ENCODE assay signal across 1 cellular context in the genomic region with DNA sequence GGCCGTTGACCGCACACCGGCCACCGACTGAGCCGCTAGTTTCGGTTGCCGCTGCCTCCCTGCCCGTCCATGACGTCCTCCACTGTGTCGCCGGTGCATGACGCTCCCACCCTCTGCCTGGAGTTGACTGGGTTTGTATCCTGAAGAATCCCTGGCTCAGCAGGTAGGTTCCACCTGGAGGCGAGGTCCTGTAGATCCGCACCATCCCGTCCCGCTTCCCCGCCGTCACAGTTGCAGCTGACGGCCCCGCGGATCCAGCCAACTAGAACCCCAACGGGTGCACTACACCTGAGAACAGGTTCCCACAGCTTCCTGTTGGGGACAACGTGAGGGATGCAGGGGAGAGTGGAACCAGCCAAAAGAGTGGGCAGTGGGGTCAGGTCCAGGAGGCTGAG.
TF ChIP-seq lines count a peak whose summit lies in the region.

No MANE protein-coding gene starts in this region.

TF ChIP-seq in K562, 482 proteins besides CTCF, POLR2A, EP300 and RAD21 (continued from another document and continues in another):
- TF ChIP-seq, protein P1, sequence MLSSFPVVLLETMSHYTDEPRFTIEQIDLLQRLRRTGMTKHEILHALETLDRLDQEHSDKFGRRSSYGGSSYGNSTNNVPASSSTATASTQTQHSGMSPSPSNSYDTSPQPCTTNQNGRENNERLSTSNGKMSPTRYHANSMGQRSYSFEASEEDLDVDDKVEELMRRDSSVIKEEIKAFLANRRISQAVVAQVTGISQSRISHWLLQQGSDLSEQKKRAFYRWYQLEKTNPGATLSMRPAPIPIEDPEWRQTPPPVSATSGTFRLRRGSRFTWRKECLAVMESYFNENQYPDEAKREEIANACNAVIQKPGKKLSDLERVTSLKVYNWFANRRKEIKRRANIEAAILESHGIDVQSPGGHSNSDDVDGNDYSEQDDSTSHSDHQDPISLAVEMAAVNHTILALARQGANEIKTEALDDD (IDR thresholded peaks at IDR 0.05) = no peak
- TF ChIP-seq SNIP1 (IDR thresholded peaks at IDR 0.05; ENCODE audit: low read depth) = no peak
- TF ChIP-seq KDM1A (IDR thresholded peaks at IDR 0.05) = no peak
- no peak for TF ChIP-seq MAFG (tag; conservative IDR thresholded peaks at IDR 0.05)
- TF ChIP-seq HDGF (IDR thresholded peaks at IDR 0.05) = no peak
- no peak for TF ChIP-seq GATA2 (CRISPR knock-in tag; IDR thresholded peaks at IDR 0.05)
- TF ChIP-seq SIN3A (IDR thresholded peaks at IDR 0.05; ENCODE audit: borderline replicate concordance in 2 of 2, control insufficient read depth in 1 of 2, low read depth in 2 of 2, low read length in 2 of 2) = peak in 1 of 2 experiments; percentile 62; a peak in 3 of 4 replicates
- no peak for TF ChIP-seq CBX2 (IDR thresholded peaks at IDR 0.05; ENCODE audit: insufficient read depth, low read length, poor library complexity, severe bottlenecking)
- TF ChIP-seq FOXJ3 (CRISPR knock-in tag; IDR thresholded peaks at IDR 0.05) = no peak
- TF ChIP-seq, protein P2, sequence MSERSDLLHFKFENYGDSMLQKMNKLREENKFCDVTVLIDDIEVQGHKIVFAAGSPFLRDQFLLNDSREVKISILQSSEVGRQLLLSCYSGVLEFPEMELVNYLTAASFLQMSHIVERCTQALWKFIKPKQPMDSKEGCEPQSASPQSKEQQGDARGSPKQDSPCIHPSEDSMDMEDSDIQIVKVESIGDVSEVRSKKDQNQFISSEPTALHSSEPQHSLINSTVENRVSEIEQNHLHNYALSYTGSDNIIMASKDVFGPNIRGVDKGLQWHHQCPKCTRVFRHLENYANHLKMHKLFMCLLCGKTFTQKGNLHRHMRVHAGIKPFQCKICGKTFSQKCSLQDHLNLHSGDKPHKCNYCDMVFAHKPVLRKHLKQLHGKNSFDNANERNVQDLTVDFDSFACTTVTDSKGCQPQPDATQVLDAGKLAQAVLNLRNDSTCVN (CRISPR knock-in tag; IDR thresholded peaks at IDR 0.05) = no peak
- TF ChIP-seq, protein P3, sequence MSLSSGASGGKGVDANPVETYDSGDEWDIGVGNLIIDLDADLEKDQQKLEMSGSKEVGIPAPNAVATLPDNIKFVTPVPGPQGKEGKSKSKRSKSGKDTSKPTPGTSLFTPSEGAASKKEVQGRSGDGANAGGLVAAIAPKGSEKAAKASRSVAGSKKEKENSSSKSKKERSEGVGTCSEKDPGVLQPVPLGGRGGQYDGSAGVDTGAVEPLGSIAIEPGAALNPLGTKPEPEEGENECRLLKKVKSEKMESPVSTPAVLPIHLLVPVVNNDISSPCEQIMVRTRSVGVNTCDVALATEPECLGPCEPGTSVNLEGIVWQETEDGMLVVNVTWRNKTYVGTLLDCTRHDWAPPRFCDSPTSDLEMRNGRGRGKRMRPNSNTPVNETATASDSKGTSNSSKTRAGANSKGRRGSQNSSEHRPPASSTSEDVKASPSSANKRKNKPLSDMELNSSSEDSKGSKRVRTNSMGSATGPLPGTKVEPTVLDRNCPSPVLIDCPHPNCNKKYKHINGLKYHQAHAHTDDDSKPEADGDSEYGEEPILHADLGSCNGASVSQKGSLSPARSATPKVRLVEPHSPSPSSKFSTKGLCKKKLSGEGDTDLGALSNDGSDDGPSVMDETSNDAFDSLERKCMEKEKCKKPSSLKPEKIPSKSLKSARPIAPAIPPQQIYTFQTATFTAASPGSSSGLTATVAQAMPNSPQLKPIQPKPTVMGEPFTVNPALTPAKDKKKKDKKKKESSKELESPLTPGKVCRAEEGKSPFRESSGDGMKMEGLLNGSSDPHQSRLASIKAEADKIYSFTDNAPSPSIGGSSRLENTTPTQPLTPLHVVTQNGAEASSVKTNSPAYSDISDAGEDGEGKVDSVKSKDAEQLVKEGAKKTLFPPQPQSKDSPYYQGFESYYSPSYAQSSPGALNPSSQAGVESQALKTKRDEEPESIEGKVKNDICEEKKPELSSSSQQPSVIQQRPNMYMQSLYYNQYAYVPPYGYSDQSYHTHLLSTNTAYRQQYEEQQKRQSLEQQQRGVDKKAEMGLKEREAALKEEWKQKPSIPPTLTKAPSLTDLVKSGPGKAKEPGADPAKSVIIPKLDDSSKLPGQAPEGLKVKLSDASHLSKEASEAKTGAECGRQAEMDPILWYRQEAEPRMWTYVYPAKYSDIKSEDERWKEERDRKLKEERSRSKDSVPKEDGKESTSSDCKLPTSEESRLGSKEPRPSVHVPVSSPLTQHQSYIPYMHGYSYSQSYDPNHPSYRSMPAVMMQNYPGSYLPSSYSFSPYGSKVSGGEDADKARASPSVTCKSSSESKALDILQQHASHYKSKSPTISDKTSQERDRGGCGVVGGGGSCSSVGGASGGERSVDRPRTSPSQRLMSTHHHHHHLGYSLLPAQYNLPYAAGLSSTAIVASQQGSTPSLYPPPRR (CRISPR knock-in tag; IDR thresholded peaks at IDR 0.05; ENCODE audit: borderline replicate concordance) = no peak
- TF ChIP-seq, protein P4, sequence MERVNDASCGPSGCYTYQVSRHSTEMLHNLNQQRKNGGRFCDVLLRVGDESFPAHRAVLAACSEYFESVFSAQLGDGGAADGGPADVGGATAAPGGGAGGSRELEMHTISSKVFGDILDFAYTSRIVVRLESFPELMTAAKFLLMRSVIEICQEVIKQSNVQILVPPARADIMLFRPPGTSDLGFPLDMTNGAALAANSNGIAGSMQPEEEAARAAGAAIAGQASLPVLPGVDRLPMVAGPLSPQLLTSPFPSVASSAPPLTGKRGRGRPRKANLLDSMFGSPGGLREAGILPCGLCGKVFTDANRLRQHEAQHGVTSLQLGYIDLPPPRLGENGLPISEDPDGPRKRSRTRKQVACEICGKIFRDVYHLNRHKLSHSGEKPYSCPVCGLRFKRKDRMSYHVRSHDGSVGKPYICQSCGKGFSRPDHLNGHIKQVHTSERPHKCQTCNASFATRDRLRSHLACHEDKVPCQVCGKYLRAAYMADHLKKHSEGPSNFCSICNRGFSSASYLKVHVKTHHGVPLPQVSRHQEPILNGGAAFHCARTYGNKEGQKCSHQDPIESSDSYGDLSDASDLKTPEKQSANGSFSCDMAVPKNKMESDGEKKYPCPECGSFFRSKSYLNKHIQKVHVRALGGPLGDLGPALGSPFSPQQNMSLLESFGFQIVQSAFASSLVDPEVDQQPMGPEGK (CRISPR knock-in tag; IDR thresholded peaks at IDR 0.05; ENCODE audit: borderline replicate concordance) = no peak
- TF ChIP-seq HNRNPLL (IDR thresholded peaks at IDR 0.05; ENCODE audit: low read depth, low read length, poor library complexity, severe bottlenecking) = no peak
- no peak for TF ChIP-seq ZNF184 (CRISPR knock-in tag; IDR thresholded peaks at IDR 0.05)
- TF ChIP-seq GTF2F1 (IDR thresholded peaks at IDR 0.05; ENCODE audit: low read depth, low read length) = no peak
- TF ChIP-seq NBN (IDR thresholded peaks at IDR 0.05; ENCODE audit: low read depth) = no peak
- TF ChIP-seq, protein P5, sequence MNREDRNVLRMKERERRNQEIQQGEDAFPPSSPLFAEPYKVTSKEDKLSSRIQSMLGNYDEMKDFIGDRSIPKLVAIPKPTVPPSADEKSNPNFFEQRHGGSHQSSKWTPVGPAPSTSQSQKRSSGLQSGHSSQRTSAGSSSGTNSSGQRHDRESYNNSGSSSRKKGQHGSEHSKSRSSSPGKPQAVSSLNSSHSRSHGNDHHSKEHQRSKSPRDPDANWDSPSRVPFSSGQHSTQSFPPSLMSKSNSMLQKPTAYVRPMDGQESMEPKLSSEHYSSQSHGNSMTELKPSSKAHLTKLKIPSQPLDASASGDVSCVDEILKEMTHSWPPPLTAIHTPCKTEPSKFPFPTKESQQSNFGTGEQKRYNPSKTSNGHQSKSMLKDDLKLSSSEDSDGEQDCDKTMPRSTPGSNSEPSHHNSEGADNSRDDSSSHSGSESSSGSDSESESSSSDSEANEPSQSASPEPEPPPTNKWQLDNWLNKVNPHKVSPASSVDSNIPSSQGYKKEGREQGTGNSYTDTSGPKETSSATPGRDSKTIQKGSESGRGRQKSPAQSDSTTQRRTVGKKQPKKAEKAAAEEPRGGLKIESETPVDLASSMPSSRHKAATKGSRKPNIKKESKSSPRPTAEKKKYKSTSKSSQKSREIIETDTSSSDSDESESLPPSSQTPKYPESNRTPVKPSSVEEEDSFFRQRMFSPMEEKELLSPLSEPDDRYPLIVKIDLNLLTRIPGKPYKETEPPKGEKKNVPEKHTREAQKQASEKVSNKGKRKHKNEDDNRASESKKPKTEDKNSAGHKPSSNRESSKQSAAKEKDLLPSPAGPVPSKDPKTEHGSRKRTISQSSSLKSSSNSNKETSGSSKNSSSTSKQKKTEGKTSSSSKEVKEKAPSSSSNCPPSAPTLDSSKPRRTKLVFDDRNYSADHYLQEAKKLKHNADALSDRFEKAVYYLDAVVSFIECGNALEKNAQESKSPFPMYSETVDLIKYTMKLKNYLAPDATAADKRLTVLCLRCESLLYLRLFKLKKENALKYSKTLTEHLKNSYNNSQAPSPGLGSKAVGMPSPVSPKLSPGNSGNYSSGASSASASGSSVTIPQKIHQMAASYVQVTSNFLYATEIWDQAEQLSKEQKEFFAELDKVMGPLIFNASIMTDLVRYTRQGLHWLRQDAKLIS (CRISPR knock-in tag; IDR thresholded peaks at IDR 0.05) = peak; percentile 64; the same call in 1 of the 2 replicates
- TF ChIP-seq, protein P6, sequence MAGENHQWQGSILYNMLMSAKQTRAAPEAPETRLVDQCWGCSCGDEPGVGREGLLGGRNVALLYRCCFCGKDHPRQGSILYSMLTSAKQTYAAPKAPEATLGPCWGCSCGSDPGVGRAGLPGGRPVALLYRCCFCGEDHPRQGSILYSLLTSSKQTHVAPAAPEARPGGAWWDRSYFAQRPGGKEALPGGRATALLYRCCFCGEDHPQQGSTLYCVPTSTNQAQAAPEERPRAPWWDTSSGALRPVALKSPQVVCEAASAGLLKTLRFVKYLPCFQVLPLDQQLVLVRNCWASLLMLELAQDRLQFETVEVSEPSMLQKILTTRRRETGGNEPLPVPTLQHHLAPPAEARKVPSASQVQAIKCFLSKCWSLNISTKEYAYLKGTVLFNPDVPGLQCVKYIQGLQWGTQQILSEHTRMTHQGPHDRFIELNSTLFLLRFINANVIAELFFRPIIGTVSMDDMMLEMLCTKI (IDR thresholded peaks at IDR 0.05; ENCODE audit: partially characterized antibody) = no peak
- TF ChIP-seq BMI1 (IDR thresholded peaks at IDR 0.05; ENCODE audit: low read length) = no peak
- no peak for TF ChIP-seq RBM22 (IDR thresholded peaks at IDR 0.05; ENCODE audit: low read depth, low read length, poor library complexity, severe bottlenecking)
- no peak for TF ChIP-seq NUFIP1 (IDR thresholded peaks at IDR 0.05; ENCODE audit: partially characterized antibody)
- TF ChIP-seq RBBP5 (IDR thresholded peaks at IDR 0.05; ENCODE audit: borderline replicate concordance, insufficient read depth, low read length, poor library complexity, severe bottlenecking) = peak; percentile 98
- TF ChIP-seq HCFC1 (IDR thresholded peaks at IDR 0.05; ENCODE audit: low read depth, low read length) = peak; percentile 3; the same call in 1 of the 2 replicates
- TF ChIP-seq ETS2 (tag; IDR thresholded peaks at IDR 0.05; ENCODE audit: borderline replicate concordance, poor library complexity, severe bottlenecking) = no peak
- TF ChIP-seq ZNF717 (CRISPR knock-in tag; IDR thresholded peaks at IDR 0.05) = no peak
- TF ChIP-seq ZNF134 (CRISPR knock-in tag; conservative IDR thresholded peaks at IDR 0.05) = no peak
- peak; percentile 62; the same call in 1 of the 2 replicates for TF ChIP-seq GABPA (tag; conservative IDR thresholded peaks at IDR 0.05; ENCODE audit: low read depth)
- no peak for TF ChIP-seq ZNF696 (CRISPR knock-in tag; conservative IDR thresholded peaks at IDR 0.05)
- no peak for TF ChIP-seq ZNF41 (CRISPR knock-in tag; conservative IDR thresholded peaks at IDR 0.05)
- no peak for TF ChIP-seq COPS2 (conservative IDR thresholded peaks at IDR 0.05)
- TF ChIP-seq MEF2A (IDR thresholded peaks at IDR 0.05; ENCODE audit: control insufficient read depth, low read depth, low read length) = no peak
- TF ChIP-seq PML (IDR thresholded peaks at IDR 0.05; ENCODE audit: low read length) = no peak; the same call in 1 of the 2 replicates
- no peak for TF ChIP-seq ZFP1 (CRISPR knock-in tag; IDR thresholded peaks at IDR 0.05)
- peak; percentile 14 for TF ChIP-seq ELF1 (tag; IDR thresholded peaks at IDR 0.05)
- TF ChIP-seq, protein P7, sequence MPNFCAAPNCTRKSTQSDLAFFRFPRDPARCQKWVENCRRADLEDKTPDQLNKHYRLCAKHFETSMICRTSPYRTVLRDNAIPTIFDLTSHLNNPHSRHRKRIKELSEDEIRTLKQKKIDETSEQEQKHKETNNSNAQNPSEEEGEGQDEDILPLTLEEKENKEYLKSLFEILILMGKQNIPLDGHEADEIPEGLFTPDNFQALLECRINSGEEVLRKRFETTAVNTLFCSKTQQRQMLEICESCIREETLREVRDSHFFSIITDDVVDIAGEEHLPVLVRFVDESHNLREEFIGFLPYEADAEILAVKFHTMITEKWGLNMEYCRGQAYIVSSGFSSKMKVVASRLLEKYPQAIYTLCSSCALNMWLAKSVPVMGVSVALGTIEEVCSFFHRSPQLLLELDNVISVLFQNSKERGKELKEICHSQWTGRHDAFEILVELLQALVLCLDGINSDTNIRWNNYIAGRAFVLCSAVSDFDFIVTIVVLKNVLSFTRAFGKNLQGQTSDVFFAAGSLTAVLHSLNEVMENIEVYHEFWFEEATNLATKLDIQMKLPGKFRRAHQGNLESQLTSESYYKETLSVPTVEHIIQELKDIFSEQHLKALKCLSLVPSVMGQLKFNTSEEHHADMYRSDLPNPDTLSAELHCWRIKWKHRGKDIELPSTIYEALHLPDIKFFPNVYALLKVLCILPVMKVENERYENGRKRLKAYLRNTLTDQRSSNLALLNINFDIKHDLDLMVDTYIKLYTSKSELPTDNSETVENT (CRISPR knock-in tag; IDR thresholded peaks at IDR 0.05) = no peak
- TF ChIP-seq, protein P8, sequence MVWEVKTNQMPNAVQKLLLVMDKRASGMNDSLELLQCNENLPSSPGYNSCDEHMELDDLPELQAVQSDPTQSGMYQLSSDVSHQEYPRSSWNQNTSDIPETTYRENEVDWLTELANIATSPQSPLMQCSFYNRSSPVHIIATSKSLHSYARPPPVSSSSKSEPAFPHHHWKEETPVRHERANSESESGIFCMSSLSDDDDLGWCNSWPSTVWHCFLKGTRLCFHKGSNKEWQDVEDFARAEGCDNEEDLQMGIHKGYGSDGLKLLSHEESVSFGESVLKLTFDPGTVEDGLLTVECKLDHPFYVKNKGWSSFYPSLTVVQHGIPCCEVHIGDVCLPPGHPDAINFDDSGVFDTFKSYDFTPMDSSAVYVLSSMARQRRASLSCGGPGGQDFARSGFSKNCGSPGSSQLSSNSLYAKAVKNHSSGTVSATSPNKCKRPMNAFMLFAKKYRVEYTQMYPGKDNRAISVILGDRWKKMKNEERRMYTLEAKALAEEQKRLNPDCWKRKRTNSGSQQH (CRISPR knock-in tag; IDR thresholded peaks at IDR 0.05) = no peak
- TF ChIP-seq, protein P9, sequence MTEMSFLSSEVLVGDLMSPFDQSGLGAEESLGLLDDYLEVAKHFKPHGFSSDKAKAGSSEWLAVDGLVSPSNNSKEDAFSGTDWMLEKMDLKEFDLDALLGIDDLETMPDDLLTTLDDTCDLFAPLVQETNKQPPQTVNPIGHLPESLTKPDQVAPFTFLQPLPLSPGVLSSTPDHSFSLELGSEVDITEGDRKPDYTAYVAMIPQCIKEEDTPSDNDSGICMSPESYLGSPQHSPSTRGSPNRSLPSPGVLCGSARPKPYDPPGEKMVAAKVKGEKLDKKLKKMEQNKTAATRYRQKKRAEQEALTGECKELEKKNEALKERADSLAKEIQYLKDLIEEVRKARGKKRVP (CRISPR knock-in tag; IDR thresholded peaks at IDR 0.05) = no peak
